Comparison of ENCODE assay signal across 16 cellular contexts in the genomic region with DNA sequence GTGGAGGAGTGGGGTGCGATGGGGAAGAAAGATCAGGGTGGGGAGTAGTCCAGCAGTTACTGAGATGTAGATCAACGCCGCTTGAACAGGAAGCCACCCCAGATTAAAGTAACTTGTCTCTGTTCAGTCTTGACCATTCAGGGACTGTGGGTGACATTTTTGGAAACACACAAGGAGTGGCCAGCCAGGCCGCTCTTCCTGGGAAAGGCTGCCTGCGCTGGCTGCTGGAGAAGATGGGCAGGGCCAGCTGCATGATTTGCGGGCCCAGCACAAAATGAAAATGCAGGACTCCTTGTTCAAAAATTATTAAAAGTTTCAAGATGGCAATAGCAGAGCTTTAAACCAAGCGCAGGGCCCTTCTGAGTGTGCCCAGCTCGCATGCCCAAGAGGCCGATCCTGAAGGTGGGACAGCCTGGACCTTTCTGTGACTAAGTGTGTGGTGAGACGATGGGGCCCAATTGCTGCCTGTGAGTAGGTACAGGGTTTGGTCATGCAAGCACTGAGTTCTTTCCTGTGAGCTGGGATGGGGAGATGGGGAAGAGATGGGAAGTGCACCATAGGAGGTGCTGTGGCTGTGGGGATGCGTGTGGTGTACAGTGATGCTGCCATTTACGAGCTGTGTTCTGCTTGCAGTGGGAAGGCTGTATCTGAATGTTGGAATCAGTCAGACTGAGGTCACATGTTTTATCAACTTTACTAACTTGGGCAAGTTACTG. TPM values are rescaled to one million over a fixed set of nuclear protein-coding genes. Genes with fewer than 3 reads are reported as not detected.
DNase-seq lines count a peak whose midpoint lies in the region; ATAC-seq and TF ChIP-seq lines count a peak whose summit lies in the region.
"Had no signal": no experiment of that assay in that cellular context is flagged by ENCODE, and none has a peak within 500 bp of the region (broad histone marks: within the 10 kb centered on the region; RNA-seq: fewer than 3 reads in every experiment).

No MANE protein-coding gene starts in this region.

- H3K27ac ChIP-seq in sigmoid colon (peak overlapping the region in 2 of 4 donors; percentile 24 to 77), lower lobe of right lung (no peak overlapping the region)
- H3K27ac ChIP-seq: 22Rv1, thyroid gland had no signal

- peak; percentile 9 for DNase-seq in DMS 273 (lab: John Stamatoyannopoulos, UW; ENCODE audit: unreplicated experiment)
- no peak for DNase-seq in DMS 273 treated with DMSO at 0.1 percent for 48 hours (lab: John Stamatoyannopoulos, UW)
- DNase-seq in NB4 (ENCODE audit: low read depth): peak; percentile 4
- no peak for DNase-seq in fibroblast of villous mesenchyme (ENCODE audit: low read depth)
- DNase-seq in sigmoid colon: peak; percentile 46
- DNase-seq in activated CD8-positive, alpha-beta memory T cell treated with anti-CD3 and anti-CD28 coated beads, Interleukin-2, amount 50 U/mL, for 48 hours: no peak
- DNase-seq in lower lobe of right lung: no peak
- DNase-seq: activated CD4-positive, CD25-positive, alpha-beta regulatory T cell; activated T-cell treated with anti-CD3 and anti-CD28 coated beads, Interleukin-2, amount 50 U/mL, for 1 hour; amygdala; MV-4-11; NCI-H69; small intestine; thyroid gland had no signal

- H3K9me3 ChIP-seq in sigmoid colon (no peaks in the 10 kb centered on the region), lower lobe of right lung (no peaks in the 10 kb centered on the region)
- H3K9me3 ChIP-seq: thyroid gland had no signal

- H3K27me3 ChIP-seq in sigmoid colon (no peaks in the 10 kb centered on the region), lower lobe of right lung (ENCODE audit: low read depth) (no peaks in the 10 kb centered on the region)
- H3K27me3 ChIP-seq: thyroid gland had no signal

- ATAC-seq in HG03571 (IDR thresholded peaks at IDR 0.05; ENCODE audit: unreplicated experiment) (no peak), lower lobe of right lung (no peak)

- peaks cover 0 to 34% (median 25%) of the 10 kb centered on the region in 4 donors for H3K4me1 ChIP-seq in sigmoid colon
- H3K4me1 ChIP-seq in lower lobe of right lung: peaks cover 17% of the 10 kb centered on the region

- TF ChIP-seq CTCF in NB4 (IDR thresholded peaks at IDR 0.05; ENCODE audit: low read depth, low read length) (no peak), fibroblast of villous mesenchyme (IDR thresholded peaks at IDR 0.05; ENCODE audit: insufficient read depth, low read depth, low read length) (peak; percentile 6), sigmoid colon (IDR thresholded peaks at IDR 0.05) (no peak), lower lobe of right lung (IDR thresholded peaks at IDR 0.05) (no peak)

- H3K4me3 ChIP-seq in NB4 (ENCODE audit: low read depth, low read length) (no peak overlapping the region), fibroblast of villous mesenchyme (ENCODE audit: low read depth, low read length) (no peak overlapping the region), sigmoid colon (no peak overlapping the region), lower lobe of right lung (no peak overlapping the region)
- H3K4me3 ChIP-seq: thyroid gland had no signal

- TF ChIP-seq POLR2A in NB4 (IDR thresholded peaks at IDR 0.05; ENCODE audit: extremely low read depth, insufficient read length): no peak
- TF ChIP-seq POLR2A in sigmoid colon (IDR thresholded peaks at IDR 0.05): no peak

- H3K36me3 ChIP-seq in sigmoid colon (no peaks in the 10 kb centered on the region), lower lobe of right lung (no peaks in the 10 kb centered on the region)
- H3K36me3 ChIP-seq: thyroid gland had no signal

- intact Hi-C loops in sigmoid colon (cut with DNase I): no loop called here
- intact Hi-C loops in lower lobe of right lung (cut with DNase I): no loop called here

- 84 to 86% methylated on average over 12 of the region's 12 CpGs for WGBS in sigmoid colon, 2 donors

- TF ChIP-seq EP300 in sigmoid colon (IDR thresholded peaks at IDR 0.05): no peak

RNA-seq across cellular contexts. Expression of gene DAAM2, which starts 51.3 kb away (rescaled TPM):
- total RNA-seq in fibroblast of villous mesenchyme (13.8 and 16.1 TPM in 2 replicates), sigmoid colon (10 to 100 TPM; 23.2 to 53.2 (median 35.4) TPM), lower lobe of right lung (29.0 TPM)
- polyA plus RNA-seq in sigmoid colon: 1 to 10 TPM; 4.2 to 8.5 (median 8.3) TPM

Comparison
In these comparisons a context has a peak if more than half of its experiments do, and no peak if none do; other contexts are left out.
1. DNase-seq: peak in DMS 273 (single experiment), NB4 (single experiment) and sigmoid colon (single experiment); none in DMS 273 treated with DMSO at 0.1 percent for 48 hours (single experiment), fibroblast of villous mesenchyme (single experiment), activated CD8-positive, alpha-beta memory T cell treated with anti-CD3 and anti-CD28 coated beads, Interleukin-2, amount 50 U/mL, for 48 hours (single experiment) and lower lobe of right lung (single experiment).